In the genomic region with DNA sequence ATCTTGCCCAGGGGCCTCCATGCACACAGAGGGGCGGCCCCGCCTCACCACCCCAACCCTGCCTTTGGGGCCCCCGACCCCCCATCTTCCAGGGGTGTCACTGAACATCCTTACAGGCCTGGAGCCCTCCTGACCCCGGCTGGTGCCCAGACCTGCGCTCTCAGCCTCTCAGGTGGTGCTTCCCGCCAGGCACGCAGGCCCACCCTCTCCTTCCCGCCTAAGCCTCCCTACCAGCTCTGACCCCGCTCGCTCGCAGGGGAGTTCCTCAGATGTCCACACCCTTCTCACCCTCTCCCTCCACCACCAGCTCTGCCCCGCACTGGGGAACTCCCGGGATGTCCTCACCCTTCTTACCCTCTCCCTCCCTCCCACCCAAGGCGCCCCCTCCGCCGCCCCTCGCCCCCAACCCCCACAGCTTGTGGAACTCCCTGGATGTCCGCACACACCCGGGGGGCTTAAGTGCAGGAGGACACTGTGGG, we compare ENCODE assay signal across 24 cellular contexts. TPM values are rescaled to one million over a fixed set of nuclear protein-coding genes. Genes with fewer than 3 reads are reported as not detected.
"Had no signal": no experiment of that assay in that cellular context is flagged by ENCODE, and none has a peak within 500 bp of the region (broad histone marks: within the 10 kb centered on the region; RNA-seq: fewer than 3 reads in every experiment).

No MANE protein-coding gene starts in this region.

- FAIRE-seq: RCC 7860 had no signal

- H3K36me3 ChIP-seq: MG63, SJSA1 had no signal

- H3K4me1 ChIP-seq: SJSA1 had no signal

- ATAC-seq: T-cell had no signal

- DNase-seq: Karpas-422, KG1, MG63, NCI-H1092, NCI-H1105 treated with DMSO at 0.1 percent for 48 hours, NCI-H1417 treated with DMSO at 0.1 percent for 48 hours, NCI-H146, NCI-H1694 treated with DMSO at 0.1 percent for 48 hours, NCI-H1930, NCI-H2081, NCI-H2107, NCI-H2227 treated with DMSO at 0.1 percent for 48 hours, NCI-H510A, NCI-H524 treated with DMSO at 0.1 percent for 48 hours, NCI-H774, Right ventricle myocardium superior, RPMI8226, SIG-M5, SW 1271, T-cell had no signal

- H3K27ac ChIP-seq: SJSA1, SK-N-MC had no signal

- H3K9me3 ChIP-seq: MG63, SJSA1 had no signal

- H3K27me3 ChIP-seq: MG63 had no signal

- H3K4me3 ChIP-seq: MG63, SJSA1, SK-N-MC had no signal

RNA-seq across cellular contexts. Expression of a gene that starts 12.3 kb away (rescaled TPM):
- total RNA-seq: HT-29, Right ventricle myocardium superior, SJSA1, T-cell had no signal

RNA-seq across cellular contexts. Expression of a gene that starts 30.1 kb away (rescaled TPM):
- total RNA-seq: T-cell had no signal
